19 cellular contexts compared by ENCODE assay signal in genomic region chr10:14621037-14621436, GRCh38.
DNase-seq lines count a peak whose midpoint lies in the region; ATAC-seq and TF ChIP-seq lines count a peak whose summit lies in the region.
"Had no signal": no experiment of that assay in that cellular context is flagged by ENCODE, and none has a peak within 500 bp of the region (broad histone marks: within the 10 kb centered on the region; RNA-seq: fewer than 3 reads in every experiment).

No MANE protein-coding gene starts in this region.

- intact Hi-C loops in CD14-positive monocyte (cut with micrococcal nuclease): loop anchor here in 1 of 2 donors (5.0 kb wide), 1 partner anchor 36 kb away; no protein-coding TSS in a partner anchor
- intact Hi-C loops in prostate gland (cut with DNase I): no loop called here

- H4K20me1 ChIP-seq in BLaER1 (no peaks in the 10 kb centered on the region), Loucy (ENCODE audit: insufficient read depth, low read length, poor library complexity, severe bottlenecking) (no peaks in the 10 kb centered on the region)

- H3K9me2 ChIP-seq in Loucy (replicated peaks; ENCODE audit: low read depth, low read length): no peaks in the 10 kb centered on the region

- H3K4me2 ChIP-seq in BLaER1: peak overlapping the region; percentile 75
- H3K4me2 ChIP-seq in Loucy (ENCODE audit: low read depth, low read length, poor library complexity, severe bottlenecking): no peak overlapping the region
- H3K4me2 ChIP-seq: A549, KMS-11, PC-9 had no signal

- peaks cover 6% of the 10 kb centered on the region for H3K27me3 Mint-ChIP-seq in nephron progenitor cell (ENCODE audit: low read depth, poor library complexity)
- peaks cover 0 to 1% (median 0%) of the 10 kb centered on the region in 3 donors for H3K27me3 Mint-ChIP-seq in CD14-positive monocyte (ENCODE audit: low read depth in 3 of 3)
- H3K27me3 Mint-ChIP-seq: CD4-positive, alpha-beta memory T cell had no signal

- H3K9ac ChIP-seq in BLaER1 (peak overlapping the region; percentile 57; the same call in 1 of the 2 replicates), Loucy (ENCODE audit: low read depth, low read length, poor library complexity, severe bottlenecking) (no peak overlapping the region)
- H3K9ac ChIP-seq: KMS-11 had no signal

- H3K27ac ChIP-seq in BLaER1 (peak overlapping the region; percentile 76), prostate gland (no peak overlapping the region)
- H3K27ac ChIP-seq: A549, KMS-11, PC-9 had no signal

- peaks cover 6% of the 10 kb centered on the region; the same call in 1 of the 2 replicates for H3F3A ChIP-seq in Loucy (ENCODE audit: low read depth)

- H3K9me3 Mint-ChIP-seq in nephron progenitor cell (no peaks in the 10 kb centered on the region), CD14-positive monocyte (peaks cover 0 to 1% (median 0%) of the 10 kb centered on the region in 7 donors)
- H3K9me3 Mint-ChIP-seq: CD4-positive, alpha-beta memory T cell had no signal

- H3K4me1 Mint-ChIP-seq in nephron progenitor cell (peaks cover 70% of the 10 kb centered on the region), CD14-positive monocyte (peaks cover 51% of the 10 kb centered on the region)

- TF ChIP-seq CTCF in Loucy (conservative IDR thresholded peaks at IDR 0.05; ENCODE audit: low read length): no peak
- no peak for TF ChIP-seq CTCF in fibroblast of the aortic adventitia (IDR thresholded peaks at IDR 0.05; ENCODE audit: insufficient read depth, low read length)
- no peak for TF ChIP-seq CTCF in nephron progenitor cell (IDR thresholded peaks at IDR 0.05)
- TF ChIP-seq CTCF in CD14-positive monocyte (IDR thresholded peaks at IDR 0.05): no peak
- no peak for TF ChIP-seq CTCF in prostate gland (IDR thresholded peaks at IDR 0.05)

- TF ChIP-seq POLR2A in prostate gland (IDR thresholded peaks at IDR 0.05): no peak

- no peaks in the 10 kb centered on the region for H3K36me3 ChIP-seq in BLaER1
- H3K36me3 ChIP-seq in Loucy (ENCODE audit: insufficient read depth, low read length): no peaks in the 10 kb centered on the region
- no peaks in the 10 kb centered on the region for H3K36me3 ChIP-seq in prostate gland

- H3K4me3 Mint-ChIP-seq in nephron progenitor cell (no peak overlapping the region), CD14-positive monocyte (no peak overlapping the region)
- H3K4me3 Mint-ChIP-seq: CD4-positive, alpha-beta memory T cell had no signal

- H3K27ac Mint-ChIP-seq in nephron progenitor cell (peak overlapping the region; percentile 49), CD14-positive monocyte (no peak overlapping the region)

- no peak for ATAC-seq in HG03432 (IDR thresholded peaks at IDR 0.05; ENCODE audit: unreplicated experiment)
- ATAC-seq: A549 had no signal

- no peaks in the 10 kb centered on the region for H3K27me3 ChIP-seq in BLaER1
- H3K27me3 ChIP-seq in Loucy (ENCODE audit: insufficient read depth, low read length, poor library complexity, severe bottlenecking): no peaks in the 10 kb centered on the region
- no peaks in the 10 kb centered on the region for H3K27me3 ChIP-seq in prostate gland (replicated peaks; ENCODE audit: insufficient read depth)

- H3K79me2 ChIP-seq in Loucy (ENCODE audit: insufficient read depth, low read length): no peaks in the 10 kb centered on the region

- H3K9me3 ChIP-seq in BLaER1 (peaks cover 5% of the 10 kb centered on the region; the same call in 1 of the 2 replicates), Loucy (ENCODE audit: insufficient read depth, low read depth, low read length) (no peaks in the 10 kb centered on the region), prostate gland (no peaks in the 10 kb centered on the region)
- H3K9me3 ChIP-seq: A549 had no signal

- no peaks in the 10 kb centered on the region for H3K36me3 Mint-ChIP-seq in nephron progenitor cell (ENCODE audit: low read depth)
- H3K36me3 Mint-ChIP-seq in CD14-positive monocyte: no peaks in the 10 kb centered on the region
- H3K36me3 Mint-ChIP-seq: CD4-positive, alpha-beta memory T cell had no signal

- WGBS in prostate gland: 56% methylated on average over 1 of the region's 1 CpG

- no peak overlapping the region for H3K4me3 ChIP-seq in BLaER1
- H3K4me3 ChIP-seq in Loucy (ENCODE audit: low read length, poor library complexity, severe bottlenecking): no peak overlapping the region
- no peak overlapping the region for H3K4me3 ChIP-seq in fibroblast of the aortic adventitia (ENCODE audit: low read depth, low read length)
- H3K4me3 ChIP-seq in prostate gland: no peak overlapping the region
- H3K4me3 ChIP-seq: A549, PC-9 had no signal

- H3K4me1 ChIP-seq in BLaER1 (peaks cover 57% of the 10 kb centered on the region), Loucy (ENCODE audit: insufficient read depth, low read length, poor library complexity, severe bottlenecking) (peaks cover 36% of the 10 kb centered on the region), prostate gland (replicated peaks) (no peaks in the 10 kb centered on the region)

- DNase-seq in fibroblast of the aortic adventitia (ENCODE audit: low read depth): peak; percentile 22
- no peak for DNase-seq in nephron progenitor cell
- DNase-seq in CD14-positive monocyte (ENCODE audit: low spot score): no peak
- no peak for DNase-seq in GM19238 (ENCODE audit: insufficient read length, low spot score)
- no peak for DNase-seq in prostate gland (ENCODE audit: low spot score)
- DNase-seq: CD4-positive, alpha-beta memory T cell; DMS79; GF-D8; H7; MM.1S; NCI-H1105; NCI-H1694 treated with DMSO at 0.1 percent for 48 hours; NCI-H446; PC-9 had no signal

- 0 out of 2 replicates have a peak overlapping the region, but pooled peaks have one; percentile 30 for H2AFZ ChIP-seq in Loucy (ENCODE audit: low read length)
- H2AFZ ChIP-seq: PC-9 had no signal
